In genomic region chr17:48010193-48010592, GRCh38 we compare ENCODE assay signal across 9 cellular contexts. TPM values are rescaled to one million over a fixed set of nuclear protein-coding genes. Genes with fewer than 3 reads are reported as not detected.
"Had no signal": no experiment of that assay in that cellular context is flagged by ENCODE, and none has a peak within 500 bp of the region (broad histone marks: within the 10 kb centered on the region; RNA-seq: fewer than 3 reads in every experiment).

No MANE protein-coding gene starts in this region.

- H3K4me3 ChIP-seq: GM23338 had no signal

- H3K27ac Mint-ChIP-seq: GM23338, H9, IgD-negative memory B cell had no signal

- DNase-seq: H9, HCEC 1CT had no signal

- H3K4me3 Mint-ChIP-seq: GM23338, H9 had no signal

- H3K4me2 ChIP-seq: GM23338 had no signal

- H3K36me3 Mint-ChIP-seq: IgD-negative memory B cell had no signal

- H3K9me3 Mint-ChIP-seq: GM23338, IgD-negative memory B cell had no signal

- H3K27ac ChIP-seq: HL-60 had no signal

- FAIRE-seq: H1, H54, HepG2 had no signal

- ATAC-seq: GM23338, HepG2 had no signal

- H2AFZ ChIP-seq: GM23338 had no signal

RNA-seq across cellular contexts. Expression of gene COPZ2, which starts 27.4 kb away (rescaled TPM):
- total RNA-seq: GM23338, H1 had no signal
- polyA plus RNA-seq: GM23338 had no signal

RNA-seq across cellular contexts. Expression of gene PRR15L, which starts 52.5 kb away (rescaled TPM):
- total RNA-seq: GM23338, H9, HT1080 had no signal
- polyA plus RNA-seq: IgD-negative memory B cell had no signal
